Comparison of ENCODE assay signal across 8 cellular contexts in genomic region chr1:33036526-33037503, GRCh38. TPM values are rescaled to one million over a fixed set of nuclear protein-coding genes. Genes with fewer than 3 reads are reported as not detected.
DNase-seq lines count a peak whose midpoint lies in the region; ATAC-seq and TF ChIP-seq lines count a peak whose summit lies in the region.

Gene AK2 (minus strand): TSS chr1:33036883. CDS start chr1:33036828, 55 bp downstream.

- ATAC-seq in GM21717 (IDR thresholded peaks at IDR 0.05; ENCODE audit: unreplicated experiment), result peak; percentile 96

- no peaks in the 10 kb centered on the region for H3K27me3 Mint-ChIP-seq in activated T-cell treated with anti-CD3 and anti-CD28 coated beads, Interleukin-2, amount 50 U/mL, for 24 hours

- peak within 1 kb of the TSS; percentile 97 for H3K4me3 Mint-ChIP-seq in activated T-cell treated with anti-CD3 and anti-CD28 coated beads, Interleukin-2, amount 50 U/mL, for 24 hours

- in situ Hi-C loops in KBM-7 (cut with MboI; ENCODE audit: low pct_unique_long_range_greater_than_20kb, low sequenced_read_pairs), result no loop called here

- H3K9me3 ChIP-seq in mucosa of rectum (ENCODE audit: control insufficient read depth in 2 of 2, low read length in 2 of 2), result no peaks in the 10 kb centered on the region

- H3K36me3 Mint-ChIP-seq in activated T-cell treated with anti-CD3 and anti-CD28 coated beads, Interleukin-2, amount 50 U/mL, for 24 hours (ENCODE audit: low read depth), result peaks cover 47% of the 10 kb centered on the region

- peaks cover 4 to 7% of the 10 kb centered on the region in 2 donors for H3K36me3 ChIP-seq in mucosa of rectum (ENCODE audit: control insufficient read depth in 2 of 2, insufficient read depth in 2 of 2, low read length in 2 of 2)

- H3K4me3 ChIP-seq in mucosa of rectum (ENCODE audit: low read length in 2 of 2), result peak within 1 kb of the TSS; percentile 82 to 86

- H3K9ac ChIP-seq in mucosa of rectum (ENCODE audit: low read depth in 1 of 2, low read length in 2 of 2), result peak within 1 kb of the TSS; percentile 84 to 86

- H3K27me3 ChIP-seq in mucosa of rectum (ENCODE audit: control insufficient read depth in 2 of 2, insufficient read depth in 2 of 2, low read length in 2 of 2), result no peaks in the 10 kb centered on the region

- DNase-seq in DMS153 treated with DMSO at 0.1 percent for 48 hours (lab: John Stamatoyannopoulos, UW; ENCODE audit: unreplicated experiment) (peak; percentile 99), KBM-7 (peak; percentile 99), erythroblast (lab: John Stamatoyannopoulos, UW) (peak; percentile 96 to 97)
- peak; percentile 94 for DNase-seq in activated T-cell treated with anti-CD3 and anti-CD28 coated beads, Interleukin-2, amount 50 U/mL, for 24 hours
- peak; percentile 93 for DNase-seq in stimulated activated CD8-positive, alpha-beta memory T cell treated with anti-CD3 and anti-CD28 coated beads, Interleukin-4, amount 100 ng/mL, for 48 hours

- H3K27ac ChIP-seq in mucosa of rectum (ENCODE audit: low read depth in 2 of 2, low read length in 2 of 2), result peak within 1 kb of the TSS; percentile 76 to 82

- H3K9me3 Mint-ChIP-seq in activated T-cell treated with anti-CD3 and anti-CD28 coated beads, Interleukin-2, amount 50 U/mL, for 24 hours, result no peaks in the 10 kb centered on the region

- peak within 1 kb of the TSS; percentile 96 for H3K27ac Mint-ChIP-seq in activated T-cell treated with anti-CD3 and anti-CD28 coated beads, Interleukin-2, amount 50 U/mL, for 24 hours

- peaks cover 39% of the 10 kb centered on the region for H3K4me1 Mint-ChIP-seq in activated T-cell treated with anti-CD3 and anti-CD28 coated beads, Interleukin-2, amount 50 U/mL, for 24 hours (ENCODE audit: low read depth)

- peak; percentile 63 for TF ChIP-seq POLR2A in erythroblast (IDR thresholded peaks at IDR 0.05; ENCODE audit: low read length)

- peaks cover 11 to 12% of the 10 kb centered on the region in 2 donors for H3K4me1 ChIP-seq in mucosa of rectum (ENCODE audit: control insufficient read depth in 2 of 2, insufficient read depth in 2 of 2, low read length in 2 of 2)

TF ChIP-seq in PFSK-1, 5 proteins besides CTCF, POLR2A, EP300 and RAD21:
- TF ChIP-seq FOXP2 (optimal IDR thresholded peaks at IDR 0.05; ENCODE audit: borderline replicate concordance, extremely low read depth, extremely low read length, insufficient read depth) (peak; percentile 16), POLR2AphosphoS5 (IDR thresholded peaks at IDR 0.05; ENCODE audit: low read depth, low read length) (peak; percentile 56; the same call in 1 of the 2 replicates), SIN3A (IDR thresholded peaks at IDR 0.05; ENCODE audit: borderline replicate concordance, insufficient read depth, low read length) (no peak; the same call in 1 of the 2 replicates), TAF1 (IDR thresholded peaks at IDR 0.05; ENCODE audit: borderline replicate concordance, insufficient read depth, low read length) (no peak)

RNA-seq across cellular contexts. Expression of gene AK2, which starts in this region (rescaled TPM):
- polyA plus RNA-seq in PFSK-1 (2012; ENCODE audit: insufficient read length, low read depth), result 223 TPM

Comparison
In these comparisons a context has a peak if more than half of its experiments do, and no peak if none do; other contexts are left out.
1. Peak in every context shown above with its lines: DNase-seq, ATAC-seq, H3K4me3 ChIP-seq and H3K27ac ChIP-seq.